Comparison of ENCODE assay signal across 10 cellular contexts in genomic region chr17:68377771-68378201, GRCh38.
DNase-seq lines count a peak whose midpoint lies in the region; ATAC-seq and TF ChIP-seq lines count a peak whose summit lies in the region.
"Had no signal": no experiment of that assay in that cellular context is flagged by ENCODE, and none has a peak within 500 bp of the region (broad histone marks: within the 10 kb centered on the region; RNA-seq: fewer than 3 reads in every experiment).

No MANE protein-coding gene starts in this region.

- in situ Hi-C loops in T47D (cut with HindIII; ENCODE audit: low pct_unique_long_range_greater_than_20kb, low sequenced_read_pairs): no loop called here

- no peak for ATAC-seq in GM18870 (IDR thresholded peaks at IDR 0.05; ENCODE audit: unreplicated experiment)
- ATAC-seq: activated CD4-positive, CD25-positive, alpha-beta regulatory T cell treated with anti-CD3 and anti-CD28 coated beads, Interleukin-2, amount 50 U/mL, for 24 hours had no signal

- no peak for TF ChIP-seq CTCF in testis (IDR thresholded peaks at IDR 0.05)

- no peaks in the 10 kb centered on the region for H3K79me2 ChIP-seq in mesendoderm (ENCODE audit: control insufficient read depth, insufficient read depth, low read length)

- H3K18ac ChIP-seq in mesendoderm (ENCODE audit: low read length): no peak overlapping the region

- peak overlapping the region; percentile 84 for H3K56ac ChIP-seq in mesendoderm (ENCODE audit: low read length)

- H2AK5ac ChIP-seq in mesendoderm (ENCODE audit: low read length): no peak overlapping the region

- H3K27me3 ChIP-seq in mesendoderm (ENCODE audit: insufficient read depth, low read length, poor library complexity): no peaks in the 10 kb centered on the region
- no peaks in the 10 kb centered on the region for H3K27me3 ChIP-seq in testis

- H3K9ac ChIP-seq in mesendoderm (ENCODE audit: low read length): no peak overlapping the region

- peak; percentile 48 for DNase-seq in DMS153 (lab: John Stamatoyannopoulos, UW)
- no peak for DNase-seq in DMS153 treated with DMSO at 0.1 percent for 48 hours (lab: John Stamatoyannopoulos, UW; ENCODE audit: unreplicated experiment)
- peak; percentile 25 to 49 for DNase-seq in T47D (ENCODE audit: low read depth in 1 of 2, low spot score in 1 of 2)
- peak; percentile 66 for DNase-seq in mesendoderm
- DNase-seq in testis: peak; percentile 14
- no peak for DNase-seq in DMS79 (lab: John Stamatoyannopoulos, UW)
- no peak for DNase-seq in activated CD8-positive, alpha-beta memory T cell treated with anti-CD3 and anti-CD28 coated beads for 24 hours
- DNase-seq: activated naive CD4-positive, alpha-beta T cell treated with anti-CD3 and anti-CD28 coated beads, Interleukin-2, amount 50 U/mL, for 16 hours had no signal

- H3K4me3 ChIP-seq in mesendoderm (ENCODE audit: low read length) (no peak overlapping the region), testis (no peak overlapping the region)

- H3K27ac ChIP-seq in mesendoderm (ENCODE audit: low read depth, low read length) (peak overlapping the region; percentile 42), testis (peak overlapping the region; percentile 88 to 92)

- H2BK5ac ChIP-seq in mesendoderm (ENCODE audit: low read length): peak overlapping the region; percentile 24

- intact Hi-C loops in testis (cut with DNase I; ENCODE audit: low total_unique reads): no loop called here

- no peak overlapping the region for H2BK120ac ChIP-seq in mesendoderm (ENCODE audit: low read depth, low read length)

- H4K8ac ChIP-seq in mesendoderm (ENCODE audit: low read depth, low read length): no peak overlapping the region

- no peak overlapping the region for H2BK15ac ChIP-seq in mesendoderm (replicated peaks; ENCODE audit: low read depth)

- H3K23ac ChIP-seq in mesendoderm (ENCODE audit: low read length): no peak overlapping the region

- no CpG with 5 or more reads among the region's 5 CpGs for WGBS in mesendoderm (ENCODE audit: extremely low coverage, insufficient coverage, low lambda C conversion rate)
- 46 to 52% methylated on average over 5 of the region's 5 CpGs for WGBS in testis, 2 donors

- H4K5ac ChIP-seq in mesendoderm (ENCODE audit: low read length): no peak overlapping the region

- H3K79me1 ChIP-seq in mesendoderm (ENCODE audit: low read length): no peaks in the 10 kb centered on the region

- no peak overlapping the region for H3K4ac ChIP-seq in mesendoderm (ENCODE audit: low read depth, low read length)

- no peak overlapping the region for H3K4me2 ChIP-seq in mesendoderm (ENCODE audit: low read length)

- H3K9me3 ChIP-seq in testis: no peaks in the 10 kb centered on the region

- no peak for TF ChIP-seq POLR2A in testis (IDR thresholded peaks at IDR 0.05)

- H3K36me3 ChIP-seq in mesendoderm (ENCODE audit: control insufficient read depth, insufficient read depth, low read length) (no peaks in the 10 kb centered on the region), testis (ENCODE audit: low read depth, missing control alignments) (no peaks in the 10 kb centered on the region)

- peaks cover 11% of the 10 kb centered on the region for H3K4me1 ChIP-seq in mesendoderm (ENCODE audit: control insufficient read depth, low read depth, low read length)
- peaks cover 21% of the 10 kb centered on the region for H3K4me1 ChIP-seq in testis

Comparison
In these comparisons a context has a peak if more than half of its experiments do, and no peak if none do; other contexts are left out.
1. DNase-seq: peak in DMS153 (single experiment), T47D (2 of 2), mesendoderm (single experiment) and testis (single experiment); none in DMS153 treated with DMSO at 0.1 percent for 48 hours (single experiment), DMS79 (single experiment) and activated CD8-positive, alpha-beta memory T cell treated with anti-CD3 and anti-CD28 coated beads for 24 hours (single experiment).